20 cellular contexts compared by ENCODE assay signal in genomic region chr13:113918580-113918979, GRCh38. TPM values are rescaled to one million over a fixed set of nuclear protein-coding genes. Genes with fewer than 3 reads are reported as not detected.
DNase-seq lines count a peak whose midpoint lies in the region; ATAC-seq and TF ChIP-seq lines count a peak whose summit lies in the region.
"Had no signal": no experiment of that assay in that cellular context is flagged by ENCODE, and none has a peak within 500 bp of the region (broad histone marks: within the 10 kb centered on the region; RNA-seq: fewer than 3 reads in every experiment).

No MANE protein-coding gene starts in this region.

- H2BK12ac ChIP-seq in neuronal stem cell (ENCODE audit: low read length): no peak overlapping the region

- ATAC-seq in activated CD8-positive, alpha-beta memory T cell treated with anti-CD3 and anti-CD28 coated beads, Interleukin-2, amount 10 ng/mL, durations not matched to agents 7 days and 5 days: no peak
- ATAC-seq in HG03439 (IDR thresholded peaks at IDR 0.05; ENCODE audit: unreplicated experiment): no peak
- ATAC-seq in activated naive CD8-positive, alpha-beta T cell treated with anti-CD3 and anti-CD28 coated beads, Interleukin-2, amount 50 U/mL, for 24 hours: no peak
- ATAC-seq: A549, HCT116, PC-3 had no signal

- H3K27me3 ChIP-seq in breast epithelium (peaks cover 0 to 15% of the 10 kb centered on the region in 2 donors), neuronal stem cell (ENCODE audit: control insufficient read depth in 3 of 3, insufficient read depth in 3 of 3, low read depth in 1 of 3, low read length in 3 of 3) (peaks cover 0 to 11% (median 2%) of the 10 kb centered on the region in 3 experiments)

- no peak overlapping the region for H2AFZ ChIP-seq in neuronal stem cell (ENCODE audit: low read length)
- H2AFZ ChIP-seq: GM23248 had no signal

- no peaks in the 10 kb centered on the region for H3K79me1 ChIP-seq in neuronal stem cell (ENCODE audit: low read depth, low read length)

- no peak overlapping the region for H3K14ac ChIP-seq in neuronal stem cell (ENCODE audit: low read length)

- no peaks in the 10 kb centered on the region for H3K36me3 ChIP-seq in breast epithelium
- no peaks in the 10 kb centered on the region for H3K36me3 ChIP-seq in neuronal stem cell (replicated peaks in 1 of 2; ENCODE audit: control insufficient read depth in 2 of 2, insufficient read depth in 2 of 2, low read length in 2 of 2)

- H4K8ac ChIP-seq in neuronal stem cell (ENCODE audit: low read depth, low read length): no peak overlapping the region

- POLR2A ChIA-PET in MCF 10A (lab: Yijun Ruan, JAX): no interaction called here
- POLR2A ChIA-PET in RWPE1 (lab: Yijun Ruan, JAX; ENCODE audit: low non-redundant PET): no interaction called here

- no peaks in the 10 kb centered on the region for H3K27me3 Mint-ChIP-seq in MCF 10A (ENCODE audit: insufficient read depth, unreplicated experiment)
- peaks cover 48% of the 10 kb centered on the region for H3K27me3 Mint-ChIP-seq in activated CD8-positive, alpha-beta memory T cell treated with anti-CD3 and anti-CD28 coated beads, Interleukin-2, amount 10 ng/mL, durations not matched to agents 7 days and 5 days
- H3K27me3 Mint-ChIP-seq in type B pancreatic cell: peaks cover 16% of the 10 kb centered on the region
- H3K27me3 Mint-ChIP-seq in activated naive CD8-positive, alpha-beta T cell treated with anti-CD3 and anti-CD28 coated beads, Interleukin-2, amount 50 U/mL, for 24 hours: peaks cover 36% of the 10 kb centered on the region

- H3K18ac ChIP-seq in neuronal stem cell (ENCODE audit: low read length): no peak overlapping the region

- CTCF ChIA-PET in MCF 10A (lab: Yijun Ruan, JAX) (interaction anchor here (0.6 kb wide), 1 partner anchor 85 kb away, joined by 3 read pairs; no protein-coding TSS in a partner anchor), RWPE1 (lab: Yijun Ruan, JAX) (interaction anchor here (0.6 kb wide), 2 partner anchors 9 to 17 kb away, joined by 6 to 7 read pairs; no protein-coding TSS in a partner anchor)
- CTCF ChIA-PET in activated CD8-positive, alpha-beta memory T cell treated with anti-CD3 and anti-CD28 coated beads, Interleukin-2, amount 10 ng/mL, durations not matched to agents 7 days and 5 days (lab: Charles Lee): interaction anchor here (1.4 kb wide), 1 partner anchor 194 kb away, joined by 3 read pairs; no protein-coding TSS in a partner anchor

- H3K27ac Mint-ChIP-seq in MCF 10A (ENCODE audit: low read depth, unreplicated experiment) (no peak overlapping the region), type B pancreatic cell (no peak overlapping the region)
- H3K27ac Mint-ChIP-seq in activated CD8-positive, alpha-beta memory T cell treated with anti-CD3 and anti-CD28 coated beads, Interleukin-2, amount 10 ng/mL, durations not matched to agents 7 days and 5 days: no peak overlapping the region
- no peak overlapping the region for H3K27ac Mint-ChIP-seq in activated naive CD8-positive, alpha-beta T cell treated with anti-CD3 and anti-CD28 coated beads, Interleukin-2, amount 50 U/mL, for 24 hours
- H3K27ac Mint-ChIP-seq: CD4-positive, alpha-beta T cell had no signal

- H3K9me3 ChIP-seq in breast epithelium: peaks cover 0 to 7% of the 10 kb centered on the region in 2 donors
- H3K9me3 ChIP-seq in neuronal stem cell (replicated peaks in 1 of 2; ENCODE audit: control insufficient read depth in 2 of 2, insufficient read depth in 1 of 2, low read depth in 1 of 2, low read length in 2 of 2): peaks cover 2 to 7% of the 10 kb centered on the region in 2 donors

- peak overlapping the region; percentile 30 for H2BK15ac ChIP-seq in neuronal stem cell (ENCODE audit: low read length)

- H3K4ac ChIP-seq in neuronal stem cell (ENCODE audit: low read length): no peak overlapping the region

- H3K4me3 ChIP-seq in breast epithelium: no peak overlapping the region
- no peak overlapping the region for H3K4me3 ChIP-seq in neuronal stem cell (ENCODE audit: low read length in 2 of 2)
- H3K4me3 ChIP-seq: A549, GM23248 had no signal

- H3K4me3 Mint-ChIP-seq in MCF 10A (ENCODE audit: unreplicated experiment) (no peak overlapping the region), type B pancreatic cell (no peak overlapping the region)
- H3K4me3 Mint-ChIP-seq in activated CD8-positive, alpha-beta memory T cell treated with anti-CD3 and anti-CD28 coated beads, Interleukin-2, amount 10 ng/mL, durations not matched to agents 7 days and 5 days: no peak overlapping the region
- no peak overlapping the region for H3K4me3 Mint-ChIP-seq in activated naive CD8-positive, alpha-beta T cell treated with anti-CD3 and anti-CD28 coated beads, Interleukin-2, amount 50 U/mL, for 24 hours
- H3K4me3 Mint-ChIP-seq: CD4-positive, alpha-beta T cell had no signal

- TF ChIP-seq POLR2A in breast epithelium (IDR thresholded peaks at IDR 0.05): no peak

- H3K4me2 ChIP-seq in neuronal stem cell (ENCODE audit: insufficient read depth, low read length, poor library complexity, severe bottlenecking): no peak overlapping the region
- H3K4me2 ChIP-seq: A549, KMS-11 had no signal

- DNase-seq in breast epithelium (ENCODE audit: low spot score in 2 of 2): peak; percentile 9 to 27
- no peak for DNase-seq in MCF 10A (ENCODE audit: unreplicated experiment)
- peak; percentile 19 for DNase-seq in activated CD8-positive, alpha-beta memory T cell treated with anti-CD3 and anti-CD28 coated beads, Interleukin-2, amount 10 ng/mL, durations not matched to agents 7 days and 5 days
- no peak for DNase-seq in neuronal stem cell (ENCODE audit: low spot score)
- DNase-seq in type B pancreatic cell (ENCODE audit: extremely low spot score, unreplicated experiment): peak; percentile 59
- DNase-seq in RWPE1 (ENCODE audit: low spot score): no peak
- no peak for DNase-seq in activated naive CD8-positive, alpha-beta T cell treated with anti-CD3 and anti-CD28 coated beads, Interleukin-2, amount 50 U/mL, for 24 hours
- DNase-seq: CD4-positive, alpha-beta T cell; GM23248; NCI-H1417 treated with DMSO at 0.1 percent for 48 hours; NCI-H187 treated with DMSO at 0.1 percent for 48 hours; NCI-H226; NCI-H524; PC-3; SIG-M5 had no signal

- no peaks in the 10 kb centered on the region for H3K4me1 ChIP-seq in breast epithelium
- H3K4me1 ChIP-seq in neuronal stem cell (ENCODE audit: control insufficient read depth in 2 of 2, insufficient read depth in 1 of 2, low read depth in 1 of 2, low read length in 2 of 2): no peaks in the 10 kb centered on the region
- H3K4me1 ChIP-seq: A549, Caco-2 had no signal

- H3K36me3 Mint-ChIP-seq in MCF 10A (ENCODE audit: insufficient read depth, unreplicated experiment) (peaks cover 10% of the 10 kb centered on the region), type B pancreatic cell (no peaks in the 10 kb centered on the region)
- H3K36me3 Mint-ChIP-seq in activated CD8-positive, alpha-beta memory T cell treated with anti-CD3 and anti-CD28 coated beads, Interleukin-2, amount 10 ng/mL, durations not matched to agents 7 days and 5 days: peaks cover 6% of the 10 kb centered on the region
- H3K36me3 Mint-ChIP-seq in activated naive CD8-positive, alpha-beta T cell treated with anti-CD3 and anti-CD28 coated beads, Interleukin-2, amount 50 U/mL, for 24 hours (ENCODE audit: low read depth): peaks cover 3% of the 10 kb centered on the region

- no peak overlapping the region for H4K91ac ChIP-seq in neuronal stem cell (ENCODE audit: low read depth, low read length, poor library complexity)

- TF ChIP-seq CTCF in breast epithelium (IDR thresholded peaks at IDR 0.05) (no peak), MCF 10A (IDR thresholded peaks at IDR 0.05; ENCODE audit: unreplicated experiment) (no peak), type B pancreatic cell (conservative IDR thresholded peaks at IDR 0.05) (no peak), RWPE1 (conservative IDR thresholded peaks at IDR 0.05; ENCODE audit: low read depth) (no peak)

- H3K4me1 Mint-ChIP-seq in MCF 10A (ENCODE audit: insufficient read depth, unreplicated experiment) (peaks cover 6% of the 10 kb centered on the region), type B pancreatic cell (ENCODE audit: unreplicated experiment) (no peaks in the 10 kb centered on the region)
- no peaks in the 10 kb centered on the region for H3K4me1 Mint-ChIP-seq in activated CD8-positive, alpha-beta memory T cell treated with anti-CD3 and anti-CD28 coated beads, Interleukin-2, amount 10 ng/mL, durations not matched to agents 7 days and 5 days
- H3K4me1 Mint-ChIP-seq in activated naive CD8-positive, alpha-beta T cell treated with anti-CD3 and anti-CD28 coated beads, Interleukin-2, amount 50 U/mL, for 24 hours: peaks cover 1% of the 10 kb centered on the region

- WGBS in neuronal stem cell (ENCODE audit: extremely low coverage in 2 of 2, insufficient read length in 2 of 2, insufficient replicate concordance in 1 of 2), 2 donors: no CpG with 5 or more reads among the region's 10 CpGs

- peaks cover 27% of the 10 kb centered on the region for H3K9me3 Mint-ChIP-seq in MCF 10A (ENCODE audit: unreplicated experiment)
- H3K9me3 Mint-ChIP-seq in activated CD8-positive, alpha-beta memory T cell treated with anti-CD3 and anti-CD28 coated beads, Interleukin-2, amount 10 ng/mL, durations not matched to agents 7 days and 5 days (ENCODE audit: low read depth): peaks cover 8% of the 10 kb centered on the region
- H3K9me3 Mint-ChIP-seq in type B pancreatic cell: peaks cover 13% of the 10 kb centered on the region
- H3K9me3 Mint-ChIP-seq in activated naive CD8-positive, alpha-beta T cell treated with anti-CD3 and anti-CD28 coated beads, Interleukin-2, amount 50 U/mL, for 24 hours: peaks cover 10% of the 10 kb centered on the region

- H3K23ac ChIP-seq in neuronal stem cell (ENCODE audit: low read depth, low read length, poor library complexity): no peak overlapping the region

- BruUV-seq in MCF 10A (replicated peaks; lab: Mats Ljungman, UMichigan): no TSS peak

- H3K9ac ChIP-seq in neuronal stem cell (ENCODE audit: low read depth, low read length, poor library complexity): no peak overlapping the region
- H3K9ac ChIP-seq: GM23248, KMS-11 had no signal

- H3K27ac ChIP-seq in breast epithelium (no peak overlapping the region), neuronal stem cell (replicated peaks; ENCODE audit: low read length) (no peak overlapping the region), RWPE1 (no peak overlapping the region)
- H3K27ac ChIP-seq: A549, GM23248, KMS-11 had no signal

- intact Hi-C loops in breast epithelium (cut with DNase I; ENCODE audit: low total_unique reads): no loop called here
- intact Hi-C loops in MCF 10A (cut with micrococcal nuclease): no loop called here

- H2AK5ac ChIP-seq in neuronal stem cell (ENCODE audit: low read depth, low read length): no peak overlapping the region

- H2BK5ac ChIP-seq in neuronal stem cell (ENCODE audit: low read length): no peak overlapping the region

- H2BK120ac ChIP-seq in neuronal stem cell (ENCODE audit: low read depth, low read length): no peak overlapping the region

RNA-seq across cellular contexts. Expression of gene GAS6, which starts 54.7 kb away (rescaled TPM):
- total RNA-seq in breast epithelium (100 to 1,000 TPM in 2 of 3 donors, 10 to 100 TPM in 1; 85.9 to 146 (median 103) TPM), MCF 10A (2022) (58.9 and 92.3 TPM in 2 replicates), type B pancreatic cell (ENCODE audit: low replicate concordance) (42.9 and 102 TPM in 2 replicates)
- under 1 TPM; 0.15 to 0.23 TPM for total RNA-seq in activated CD8-positive, alpha-beta memory T cell treated with anti-CD3 and anti-CD28 coated beads, Interleukin-2, amount 10 ng/mL, durations not matched to agents 7 days and 5 days
- polyA plus RNA-seq in neuronal stem cell (2013, experiment 1 of 2): 34.2 TPM
- 33.8 TPM for polyA plus RNA-seq in neuronal stem cell (2013, experiment 2 of 2)

RNA-seq across cellular contexts. Expression of gene C13orf46, which starts 55.3 kb away (rescaled TPM):
- total RNA-seq in breast epithelium (under 1 TPM; 0.16 to 0.73 (median 0.66) TPM), MCF 10A (2022) (0.54 and 1.4 TPM in 2 replicates), type B pancreatic cell (ENCODE audit: low replicate concordance) (0.29 TPM in 1 of 2 replicates, not detected in the other)
- total RNA-seq in activated CD8-positive, alpha-beta memory T cell treated with anti-CD3 and anti-CD28 coated beads, Interleukin-2, amount 10 ng/mL, durations not matched to agents 7 days and 5 days: 1 to 10 TPM in 1 of 2 experiments, under 1 TPM in 1; 0.37 to 2.3 TPM
- 0.03 TPM for polyA plus RNA-seq in neuronal stem cell (2013, experiment 1 of 2)
- 0.04 TPM for polyA plus RNA-seq in neuronal stem cell (2013, experiment 2 of 2)
- total RNA-seq: Caco-2, GM23248 had no signal

Comparison
In these comparisons a context has a peak if more than half of its experiments do, and no peak if none do; other contexts are left out.
1. DNase-seq: peak in breast epithelium (2 of 2), activated CD8-positive, alpha-beta memory T cell treated with anti-CD3 and anti-CD28 coated beads, Interleukin-2, amount 10 ng/mL, durations not matched to agents 7 days and 5 days (single experiment) and type B pancreatic cell (single experiment); none in MCF 10A (single experiment), neuronal stem cell (single experiment), RWPE1 (single experiment) and activated naive CD8-positive, alpha-beta T cell treated with anti-CD3 and anti-CD28 coated beads, Interleukin-2, amount 50 U/mL, for 24 hours (single experiment).
2. RNA of gene GAS6, which starts 54.7 kb away (total RNA-seq): 85.9 to 146 TPM in breast epithelium, 58.9 to 92.3 TPM in MCF 10A and 42.9 to 102 TPM in type B pancreatic cell; 0.15 to 0.23 TPM in activated CD8-positive, alpha-beta memory T cell treated with anti-CD3 and anti-CD28 coated beads, Interleukin-2, amount 10 ng/mL, durations not matched to agents 7 days and 5 days; every median in the first group is over 10 times any median in the second.